12 cellular contexts compared by ENCODE assay signal in genomic region chr20:47815866-47816265, GRCh38. TPM values are rescaled to one million over a fixed set of nuclear protein-coding genes. Genes with fewer than 3 reads are reported as not detected.
DNase-seq lines count a peak whose midpoint lies in the region; ATAC-seq and TF ChIP-seq lines count a peak whose summit lies in the region.
"Had no signal": no experiment of that assay in that cellular context is flagged by ENCODE, and none has a peak within 500 bp of the region (broad histone marks: within the 10 kb centered on the region; RNA-seq: fewer than 3 reads in every experiment).

No MANE protein-coding gene starts in this region.

- H3K27me3 Mint-ChIP-seq in chondrocyte (ENCODE audit: low read depth): peaks cover 68% of the 10 kb centered on the region

- H3K4me3 Mint-ChIP-seq in chondrocyte (ENCODE audit: unreplicated experiment): no peak overlapping the region
- H3K4me3 Mint-ChIP-seq: CD4-positive, CD25-positive, alpha-beta regulatory T cell; HFFc6 had no signal

- peaks cover 6% of the 10 kb centered on the region for H3K36me3 Mint-ChIP-seq in chondrocyte (ENCODE audit: low read depth)
- H3K36me3 Mint-ChIP-seq: CD4-positive, CD25-positive, alpha-beta regulatory T cell had no signal

- no peak for TF ChIP-seq CTCF in chondrocyte (IDR thresholded peaks at IDR 0.05)

- H3K27ac Mint-ChIP-seq in chondrocyte (ENCODE audit: unreplicated experiment): no peak overlapping the region
- H3K27ac Mint-ChIP-seq: HFFc6 had no signal

- no peak for ATAC-seq in HG03095 (IDR thresholded peaks at IDR 0.05; ENCODE audit: unreplicated experiment)
- ATAC-seq in GM18519 (IDR thresholded peaks at IDR 0.05; ENCODE audit: low FRiP score, unreplicated experiment): no peak

- peaks cover 10% of the 10 kb centered on the region for H3K9me3 Mint-ChIP-seq in chondrocyte (ENCODE audit: low read depth)
- H3K9me3 Mint-ChIP-seq: HFFc6 had no signal

- peak; percentile 24 for DNase-seq in activated effector memory CD4-positive, alpha-beta T cell treated with anti-CD3 and anti-CD28 coated beads, Interleukin-2, amount 50 U/mL, for 16 hours
- no peak for DNase-seq in activated effector memory CD4-positive, alpha-beta T cell treated with Interleukin-2 at 50 U/mL for 16 hours
- DNase-seq in chondrocyte (ENCODE audit: low spot score) (peak; percentile 10), posterior vena cava (ENCODE audit: low spot score) (peak; percentile 62), D341Med (ENCODE audit: low spot score) (no peak)
- DNase-seq: Calu3; CD4-positive, CD25-positive, alpha-beta regulatory T cell; DMS79; HCEC 1CT; HFFc6 had no signal

- no peaks in the 10 kb centered on the region for H3K4me1 Mint-ChIP-seq in chondrocyte (ENCODE audit: low read depth)

- intact Hi-C loops in posterior vena cava (cut with DNase I): loop anchor here in 1 of 2 donors (10.0 kb wide), 2 partner anchors 79 to 1089 kb away; no protein-coding TSS in a partner anchor

RNA-seq across cellular contexts. Expression of gene SULF2, which starts 30.6 kb away (rescaled TPM):
- total RNA-seq in chondrocyte (82.4 to 120 TPM (median 85.7 TPM) in 3 replicates), posterior vena cava (100 to 1,000 TPM in 1 of 2 donors, 10 to 100 TPM in 1; 89.4 to 141 TPM)
- total RNA-seq: CD4-positive, CD25-positive, alpha-beta regulatory T cell had no signal

Comparison
In these comparisons a context has a peak if more than half of its experiments do, and no peak if none do; other contexts are left out.
1. DNase-seq: peak in activated effector memory CD4-positive, alpha-beta T cell treated with anti-CD3 and anti-CD28 coated beads, Interleukin-2, amount 50 U/mL, for 16 hours (single experiment), chondrocyte (single experiment) and posterior vena cava (single experiment); none in activated effector memory CD4-positive, alpha-beta T cell treated with Interleukin-2 at 50 U/mL for 16 hours (single experiment) and D341Med (single experiment).